8 cellular contexts compared by ENCODE assay signal in the genomic region with DNA sequence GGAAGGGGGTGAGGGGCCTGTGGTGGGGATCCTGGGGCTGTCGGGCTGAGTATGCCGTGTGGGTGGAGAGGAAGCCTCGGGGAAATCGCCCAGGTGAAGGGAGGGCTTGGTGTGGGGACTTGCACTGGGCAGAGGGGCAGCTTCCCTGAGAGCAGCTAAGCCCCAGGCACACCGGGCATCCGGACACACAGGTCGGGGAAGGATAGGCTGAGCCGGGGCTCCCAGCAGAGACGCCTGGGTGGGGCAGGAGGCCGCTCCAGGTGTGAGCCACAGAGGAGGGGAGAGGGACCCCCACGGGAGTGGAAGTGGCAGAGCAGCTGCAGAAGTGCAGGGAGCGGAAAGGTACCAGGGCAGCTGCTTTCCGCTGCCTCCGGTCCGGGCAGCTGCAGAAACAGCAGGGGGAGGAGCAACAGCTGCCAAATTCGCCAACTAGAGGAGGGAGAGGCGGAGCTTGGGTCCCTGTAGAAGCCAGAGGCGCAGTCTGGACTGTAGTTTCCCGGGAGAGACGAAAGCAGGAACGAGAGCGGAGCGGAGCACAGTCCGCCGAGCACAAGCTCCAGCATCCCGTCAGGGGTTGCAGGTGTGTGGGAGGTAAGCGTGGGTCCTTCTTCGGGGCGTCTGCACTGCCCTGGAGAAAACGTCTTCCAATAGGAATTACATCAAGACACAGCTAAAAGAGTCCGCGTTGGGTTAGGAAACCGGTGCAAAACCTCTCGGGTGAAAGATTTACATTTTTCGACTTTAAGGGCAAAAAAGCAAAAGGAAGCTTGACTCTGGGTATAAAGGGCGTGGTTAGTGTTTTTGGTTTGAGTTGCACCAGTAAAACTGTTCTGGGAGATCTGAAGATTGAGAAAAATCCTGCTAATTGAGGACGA.
DNase-seq lines count a peak whose midpoint lies in the region; ATAC-seq and TF ChIP-seq lines count a peak whose summit lies in the region.

SERPINI1 (plus strand) TSS at position 489 of the 875 bp plus-strand sequence. CDS start 53,408 bp downstream, outside the sequence.

- H3K27me3 ChIP-seq in layer of hippocampus (ENCODE audit: control insufficient read depth, insufficient read depth, low read length): no peaks in the 10 kb centered on the region

- H3K27ac ChIP-seq in layer of hippocampus (ENCODE audit: low read depth, low read length): peak within 1 kb of the TSS; percentile 92

- ATAC-seq in GM19025 (IDR thresholded peaks at IDR 0.05; ENCODE audit: low read depth, unreplicated experiment) (peak; percentile 50), HG03196 (IDR thresholded peaks at IDR 0.05; ENCODE audit: unreplicated experiment) (peak; percentile 66)

- DNase-seq in AG10803 (ENCODE audit: low read depth) (peak; percentile 84), NCI-H2227 treated with DMSO at 0.1 percent for 48 hours (lab: John Stamatoyannopoulos, UW) (peak; percentile 96), choroid plexus epithelial cell (ENCODE audit: low read depth) (peak; percentile 94)
- DNase-seq in activated CD4-positive, CD25-positive, alpha-beta regulatory T cell treated with anti-CD3 and anti-CD28 coated beads, Interleukin-2, amount 50 U/mL, for 16 hours (ENCODE audit: low read depth, low spot score): peak; percentile 50
- peak; percentile 39 to 71 (median 58) for DNase-seq in stimulated activated CD4-positive, alpha-beta T cell treated with anti-CD3 and anti-CD28 coated beads, Interleukin-1b, Interleukin-23, amount 100 ng/mL, for 24 hours (ENCODE audit: low read depth in 4 of 4, low spot score in 1 of 4)

- no peak; the same call in 1 of the 2 replicates for TF ChIP-seq CTCF in AG10803 (conservative IDR thresholded peaks at IDR 0.05; ENCODE audit: low read length)
- no peak for TF ChIP-seq CTCF in choroid plexus epithelial cell (conservative IDR thresholded peaks at IDR 0.05; ENCODE audit: low read depth, low read length)

- H3K4me3 ChIP-seq in AG10803 (ENCODE audit: low read length): peak within 1 kb of the TSS; percentile 94
- H3K4me3 ChIP-seq in choroid plexus epithelial cell (ENCODE audit: low read depth, low read length): peak within 1 kb of the TSS; percentile 98

Comparison
In these comparisons a context has a peak if more than half of its experiments do, and no peak if none do; other contexts are left out.
1. Peak in every context shown above with its lines: DNase-seq, ATAC-seq, H3K4me3 ChIP-seq and H3K27ac ChIP-seq.